In the genomic region with DNA sequence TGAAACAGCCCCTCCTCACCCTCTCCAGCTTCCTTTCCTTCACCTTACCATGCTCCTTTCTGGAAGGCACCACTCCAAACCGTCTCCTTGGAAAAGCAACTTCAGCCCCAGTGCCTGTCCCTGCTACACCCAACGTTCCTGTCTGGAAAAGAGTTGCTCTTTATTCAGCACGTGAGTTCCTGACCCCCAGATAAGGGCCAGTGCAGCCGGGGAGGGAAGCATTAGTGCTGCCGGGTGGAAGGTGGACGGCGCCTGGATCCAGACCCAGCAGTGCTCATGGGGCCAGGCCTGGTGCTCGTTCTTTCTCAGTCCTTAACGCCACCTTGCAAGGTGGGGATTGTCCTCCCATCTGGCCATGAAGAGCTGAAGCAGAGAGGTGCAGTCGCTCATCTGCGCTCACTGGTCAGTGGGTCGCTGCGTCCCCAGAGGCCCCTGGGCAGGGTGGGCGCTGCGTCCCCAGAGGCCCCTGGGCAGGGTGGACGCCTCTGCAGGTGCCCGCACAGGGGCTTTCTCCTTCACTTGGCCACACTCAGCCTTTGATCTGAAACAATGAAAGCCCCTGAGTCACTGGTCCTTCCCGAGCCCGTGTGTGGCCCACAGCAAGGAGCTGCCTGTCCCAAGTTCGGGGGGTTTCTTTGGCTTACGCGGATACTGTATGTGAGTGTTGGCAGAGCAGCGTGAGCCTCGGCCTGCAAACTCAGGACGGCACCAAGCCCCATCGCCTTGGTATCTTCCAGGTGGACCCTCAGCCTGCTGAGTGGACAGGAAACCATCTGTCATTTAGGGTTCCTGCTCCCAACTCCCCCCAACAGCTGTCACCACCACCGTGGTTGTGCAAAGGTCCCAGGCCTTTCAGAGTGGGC, we compare ENCODE assay signal across 20 cellular contexts.
DNase-seq lines count a peak whose midpoint lies in the region; ATAC-seq, FAIRE-seq and TF ChIP-seq lines count a peak whose summit lies in the region.
"Had no signal": no experiment of that assay in that cellular context is flagged by ENCODE, and none has a peak within 500 bp of the region (broad histone marks: within the 10 kb centered on the region; RNA-seq: fewer than 3 reads in every experiment).

No MANE protein-coding gene starts in this region.

- H2BK120ac ChIP-seq in H1 (replicated peaks; ENCODE audit: low read depth, low read length), result no peak overlapping the region

- H3K14ac ChIP-seq in H1 (ENCODE audit: insufficient read length), result no peak overlapping the region

- 0 out of 2 replicates have a peak overlapping the region, but pooled peaks have one; percentile 65 for H2AK5ac ChIP-seq in H1 (ENCODE audit: low read depth, low read length)

- no peak for TF ChIP-seq EP300 in H1 (IDR thresholded peaks at IDR 0.05; ENCODE audit: borderline replicate concordance in 1 of 2, low read depth in 2 of 2, low read length in 2 of 2)

- H3K23me2 ChIP-seq in H1 (ENCODE audit: low read depth, low read length), result peaks cover 5% of the 10 kb centered on the region; the same call in 1 of the 2 replicates

- TF ChIP-seq RAD21 in H1 (IDR thresholded peaks at IDR 0.05 in 1 of 2, conservative IDR thresholded peaks at IDR 0.05 in 1 of 2; ENCODE audit: low read depth in 2 of 2, low read length in 2 of 2), result no peak

- H3K56ac ChIP-seq in H1 (replicated peaks; ENCODE audit: insufficient read length, low read depth, low read length), result no peak overlapping the region

- H3K36me3 ChIP-seq in H7 (replicated peaks; ENCODE audit: control insufficient read depth, insufficient read depth, low read length) (no peaks in the 10 kb centered on the region), Panc1 (ENCODE audit: control insufficient read depth, insufficient read depth, low read length) (no peaks in the 10 kb centered on the region), H1 (ENCODE audit: control insufficient read depth in 2 of 4, insufficient read depth in 4 of 4, low read length in 3 of 4) (no peaks in the 10 kb centered on the region), esophagus squamous epithelium (no peaks in the 10 kb centered on the region)
- H3K36me3 ChIP-seq: BE2C had no signal

- H2BK20ac ChIP-seq in H1 (ENCODE audit: low read length), result no peak overlapping the region

- peaks cover 7% of the 10 kb centered on the region for H3K27me3 Mint-ChIP-seq in progenitor cell of endocrine pancreas
- peaks cover 4% of the 10 kb centered on the region for H3K27me3 Mint-ChIP-seq in activated naive CD8-positive, alpha-beta T cell treated with anti-CD3 and anti-CD28 coated beads for 36 hours

- no peak overlapping the region for H3K4ac ChIP-seq in H1 (replicated peaks; ENCODE audit: insufficient read length, low read depth, low read length)

- no peak for FAIRE-seq in H1 (lab: Jason Lieb, UNC)
- FAIRE-seq: A204.1, D721Med, G401.6, GM12891 had no signal

- no peak overlapping the region for H3K18ac ChIP-seq in H1 (ENCODE audit: extremely low read depth, low read length)

- H4K20me1 ChIP-seq in H1 (replicated peaks in 1 of 2; ENCODE audit: control insufficient read depth in 1 of 2, insufficient read depth in 2 of 2, low read length in 2 of 2), result no peaks in the 10 kb centered on the region

- no peak overlapping the region; the same call in 1 of the 2 replicates for H2BK5ac ChIP-seq in H1 (ENCODE audit: low read depth, low read length)

- peak overlapping the region; percentile 30 for H4K91ac ChIP-seq in H1 (replicated peaks; ENCODE audit: insufficient read length, low read length)

- WGBS in H1 (ENCODE audit: extremely low coverage in 1 of 2, insufficient coverage in 1 of 2, insufficient read length in 1 of 2, insufficient replicate concordance in 2 of 2, low coverage in 1 of 2, low lambda C conversion rate in 2 of 2, missing lambda C conversion rate in 1 of 2), 2 experiments, result 91% methylated on average over 27 of the region's 27 CpGs; no CpG with 5 or more reads in 1 of the 2 experiments
- WGBS in esophagus squamous epithelium, 2 donors, result 81% methylated on average over 5 to 14 of the region's 27 CpGs

- H4K8ac ChIP-seq in H1 (ENCODE audit: extremely low read depth, insufficient read depth, low read length), result no peak overlapping the region; the same call in 1 of the 2 replicates

- no peak overlapping the region for H4K5ac ChIP-seq in H1 (ENCODE audit: insufficient read length, low read depth, low read length)

- in situ Hi-C loops in Panc1 (cut with HindIII; ENCODE audit: low pct_unique_long_range_greater_than_20kb, low sequenced_read_pairs), result no loop called here

- BruUV-seq in Panc1 (replicated peaks; lab: Mats Ljungman, UMichigan), result no TSS peak

- peaks cover 1% of the 10 kb centered on the region for H3K4me1 Mint-ChIP-seq in progenitor cell of endocrine pancreas (ENCODE audit: low read depth)
- no peaks in the 10 kb centered on the region for H3K4me1 Mint-ChIP-seq in activated naive CD8-positive, alpha-beta T cell treated with anti-CD3 and anti-CD28 coated beads for 36 hours
- H3K4me1 Mint-ChIP-seq: CD4-positive, alpha-beta memory T cell had no signal

- peaks cover 37% of the 10 kb centered on the region for H3K4me1 ChIP-seq in Panc1 (ENCODE audit: control insufficient read depth, insufficient read depth, low read length)
- peaks cover 4 to 10% (median 5%) of the 10 kb centered on the region in 4 experiments; a peak in 6 of 7 replicates for H3K4me1 ChIP-seq in H1 (replicated peaks in 1 of 4; ENCODE audit: control insufficient read depth in 3 of 4, insufficient read depth in 4 of 4, low read length in 3 of 4)
- H3K4me1 ChIP-seq in esophagus squamous epithelium, result peaks cover 17 to 34% (median 31%) of the 10 kb centered on the region in 3 donors

- TF ChIP-seq POLR2A in H1 (IDR thresholded peaks at IDR 0.05; ENCODE audit: control extremely low read depth in 1 of 2, low read depth in 2 of 2, low read length in 2 of 2) (no peak), esophagus squamous epithelium (IDR thresholded peaks at IDR 0.05) (no peak)

- no peak overlapping the region for H3K4me3 ChIP-seq in H7 (ENCODE audit: insufficient read depth, low read depth, low read length)
- no peak overlapping the region for H3K4me3 ChIP-seq in Panc1 (ENCODE audit: low read depth in 2 of 2, low read length in 2 of 2)
- no peak overlapping the region for H3K4me3 ChIP-seq in H1 (ENCODE audit: extremely low read depth in 1 of 4, insufficient read depth in 2 of 4, low read depth in 3 of 4, low read length in 4 of 4)
- H3K4me3 ChIP-seq in esophagus squamous epithelium, result no peak overlapping the region

- H3K79me2 ChIP-seq in H1 (ENCODE audit: control insufficient read depth in 1 of 2, insufficient read depth in 2 of 2, low read length in 2 of 2), result no peaks in the 10 kb centered on the region

- H2BK15ac ChIP-seq in H1 (ENCODE audit: low read length), result no peak overlapping the region

- DNase-seq in H7, result peak; percentile 41
- no peak for DNase-seq in Panc1 (ENCODE audit: low read depth, low spot score)
- no peak for DNase-seq in H1 (ENCODE audit: low read depth in 1 of 2, low spot score in 2 of 2)
- no peak for DNase-seq in progenitor cell of endocrine pancreas (ENCODE audit: low spot score, unreplicated experiment)
- DNase-seq in esophagus squamous epithelium (lab: John Stamatoyannopoulos, UW), result no peak
- no peak for DNase-seq in AG08396 (ENCODE audit: low spot score)
- no peak for DNase-seq in activated naive CD8-positive, alpha-beta T cell treated with anti-CD3 and anti-CD28 coated beads for 36 hours
- DNase-seq: BE2C; CD4-positive, alpha-beta memory T cell; DMS153; DMS79 treated with DMSO at 0.1 percent for 48 hours; EL; GOT3; HCEC 1CT had no signal

- intact Hi-C loops in Panc1 (cut with micrococcal nuclease; ENCODE audit: unreplicated experiment) (no loop called here), esophagus squamous epithelium (cut with DNase I) (no loop called here)

- CTCF ChIA-PET in Panc1 (lab: Charles Lee), result no interaction called here
- CTCF ChIA-PET in H1 (lab: Charles Lee; ENCODE audit: partially characterized antibody), result no interaction called here

- H3K4me3 Mint-ChIP-seq in progenitor cell of endocrine pancreas (ENCODE audit: low read depth), result no peak overlapping the region
- H3K4me3 Mint-ChIP-seq in activated naive CD8-positive, alpha-beta T cell treated with anti-CD3 and anti-CD28 coated beads for 36 hours, result no peak overlapping the region
- H3K4me3 Mint-ChIP-seq: CD4-positive, alpha-beta memory T cell had no signal

- no peak overlapping the region for H3K23ac ChIP-seq in H1 (ENCODE audit: insufficient read length)

- H3K9me3 ChIP-seq in Panc1 (ENCODE audit: control insufficient read depth, insufficient read depth, low read depth, low read length) (no peaks in the 10 kb centered on the region), H1 (ENCODE audit: insufficient read depth in 2 of 2, low read depth in 1 of 2, low read length in 1 of 2) (no peaks in the 10 kb centered on the region), esophagus squamous epithelium (no peaks in the 10 kb centered on the region)
- H3K9me3 ChIP-seq: BE2C had no signal

- no peak overlapping the region for H2BK12ac ChIP-seq in H1 (ENCODE audit: low read depth, low read length)

- ATAC-seq in Panc1, result no peak

- no peaks in the 10 kb centered on the region for H3K79me1 ChIP-seq in H1 (ENCODE audit: low read depth, low read length)

- POLR2A ChIA-PET in Panc1 (lab: Charles Lee), result no interaction called here
- POLR2A ChIA-PET in H1 (lab: Charles Lee; ENCODE audit: partially characterized antibody), result no interaction called here

- H3K27me3 ChIP-seq in H7 (ENCODE audit: control insufficient read depth, insufficient read depth, low read length) (no peaks in the 10 kb centered on the region), Panc1 (ENCODE audit: control insufficient read depth, insufficient read depth, low read length) (no peaks in the 10 kb centered on the region), H1 (replicated peaks in 1 of 4; ENCODE audit: control insufficient read depth in 3 of 4, extremely low read depth in 1 of 4, insufficient read depth in 3 of 4, low read length in 3 of 4) (no peaks in the 10 kb centered on the region), esophagus squamous epithelium (peaks cover 0 to 30% (median 0%) of the 10 kb centered on the region in 4 donors)
- H3K27me3 ChIP-seq: BE2C had no signal

- no peak overlapping the region for H3K9ac ChIP-seq in H1 (replicated peaks in 1 of 4; ENCODE audit: extremely low read depth in 1 of 4, low read depth in 3 of 4, low read length in 3 of 4)

- H3K27ac ChIP-seq in Panc1 (ENCODE audit: low read length), result peak overlapping the region; percentile 64
- H3K27ac ChIP-seq in H1 (ENCODE audit: low read depth, low read length), result no peak overlapping the region
- no peak overlapping the region for H3K27ac ChIP-seq in esophagus squamous epithelium
- H3K27ac ChIP-seq: C4-2B, HL-60 had no signal

- H3K27ac Mint-ChIP-seq in progenitor cell of endocrine pancreas, result peak overlapping the region; percentile 29
- no peak overlapping the region for H3K27ac Mint-ChIP-seq in activated naive CD8-positive, alpha-beta T cell treated with anti-CD3 and anti-CD28 coated beads for 36 hours
- H3K27ac Mint-ChIP-seq: CD4-positive, alpha-beta memory T cell had no signal

- no peaks in the 10 kb centered on the region for H3K36me3 Mint-ChIP-seq in progenitor cell of endocrine pancreas (ENCODE audit: insufficient read depth)
- no peaks in the 10 kb centered on the region for H3K36me3 Mint-ChIP-seq in activated naive CD8-positive, alpha-beta T cell treated with anti-CD3 and anti-CD28 coated beads for 36 hours
- H3K36me3 Mint-ChIP-seq: CD4-positive, alpha-beta memory T cell had no signal

- no peaks in the 10 kb centered on the region for H3K9me3 Mint-ChIP-seq in progenitor cell of endocrine pancreas (ENCODE audit: low read depth)
- no peaks in the 10 kb centered on the region for H3K9me3 Mint-ChIP-seq in activated naive CD8-positive, alpha-beta T cell treated with anti-CD3 and anti-CD28 coated beads for 36 hours
- H3K9me3 Mint-ChIP-seq: CD4-positive, alpha-beta memory T cell had no signal

- TF ChIP-seq CTCF in Panc1 (IDR thresholded peaks at IDR 0.05), result no peak
- TF ChIP-seq CTCF in H1 (IDR thresholded peaks at IDR 0.05; ENCODE audit: control extremely low read depth in 1 of 3, insufficient read depth in 1 of 3, low read depth in 1 of 3, low read length in 3 of 3), result no peak
- no peak for TF ChIP-seq CTCF in progenitor cell of endocrine pancreas (IDR thresholded peaks at IDR 0.05; ENCODE audit: unreplicated experiment)
- no peak for TF ChIP-seq CTCF in esophagus squamous epithelium (IDR thresholded peaks at IDR 0.05)

- no peak overlapping the region for H3K4me2 ChIP-seq in H1 (ENCODE audit: insufficient read depth in 1 of 2, low read depth in 2 of 2, low read length in 2 of 2)

- no peak overlapping the region for H2AFZ ChIP-seq in H1 (ENCODE audit: low read length)
